In the genomic region with DNA sequence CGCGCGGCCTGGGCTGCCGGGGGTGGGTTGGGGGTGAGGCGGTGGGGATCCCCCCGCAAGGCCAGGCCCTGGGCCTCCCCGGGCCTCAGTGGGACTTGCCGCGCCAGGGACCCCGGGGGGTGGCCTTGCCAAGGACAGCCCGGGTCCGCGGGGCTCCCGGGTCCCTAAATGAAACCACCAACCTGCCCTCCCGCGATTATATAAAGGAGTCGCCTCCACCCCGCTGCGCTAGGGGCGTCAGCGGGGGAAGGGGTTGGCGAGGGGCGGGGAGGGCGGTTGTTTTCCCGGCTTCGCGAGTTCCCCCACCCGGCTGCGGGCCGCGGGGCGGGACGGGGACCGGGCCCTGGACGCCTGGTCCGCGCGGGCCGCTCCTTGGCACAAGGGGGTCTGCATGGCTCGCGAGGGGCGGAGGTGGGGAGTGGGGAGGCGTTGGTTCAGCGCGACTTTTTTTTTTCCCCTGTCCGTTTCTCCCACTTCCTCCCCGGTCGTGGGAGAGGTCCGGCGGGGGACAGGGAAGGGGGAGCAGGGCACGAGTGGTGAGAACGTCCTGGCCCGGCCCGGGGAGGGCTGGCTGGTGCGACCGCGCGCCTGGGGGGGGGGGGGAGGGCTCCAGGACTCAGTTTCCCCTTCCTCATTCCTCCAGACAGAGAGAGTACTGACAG, we compare ENCODE assay signal across 8 cellular contexts. TPM values are rescaled to one million over a fixed set of nuclear protein-coding genes. Genes with fewer than 3 reads are reported as not detected.
DNase-seq lines count a peak whose midpoint lies in the region; ATAC-seq and TF ChIP-seq lines count a peak whose summit lies in the region.

No MANE protein-coding gene starts in this region.

- peaks cover 6% of the 10 kb centered on the region for H3K36me3 Mint-ChIP-seq in activated naive CD4-positive, alpha-beta T cell treated with anti-CD3 and anti-CD28 coated beads, Interleukin-2, amount 10 ng/mL, durations not matched to agents 7 days and 5 days
- H3K36me3 Mint-ChIP-seq in activated T-cell treated with anti-CD3 and anti-CD28 coated beads, Interleukin-2, amount 50 U/mL, for 72 hours (ENCODE audit: insufficient read depth in 2 of 2), result peaks cover 4% of the 10 kb centered on the region in 2 donors

- peak in 3 of 12 donors; percentile 6 to 30 (median 7) for TF ChIP-seq CTCF in heart left ventricle (IDR thresholded peaks at IDR 0.05)
- TF ChIP-seq CTCF in retinal pigment epithelial cell (conservative IDR thresholded peaks at IDR 0.05; ENCODE audit: low read depth, low read length), result no peak

- no peaks in the 10 kb centered on the region for H3K9me3 Mint-ChIP-seq in activated naive CD4-positive, alpha-beta T cell treated with anti-CD3 and anti-CD28 coated beads, Interleukin-2, amount 10 ng/mL, durations not matched to agents 7 days and 5 days
- no peaks in the 10 kb centered on the region for H3K9me3 Mint-ChIP-seq in activated T-cell treated with anti-CD3 and anti-CD28 coated beads, Interleukin-2, amount 50 U/mL, for 72 hours

- no peaks in the 10 kb centered on the region for H3K27me3 ChIP-seq in heart left ventricle

- H3K36me3 ChIP-seq in heart left ventricle, result peaks cover 0 to 9% (median 0%) of the 10 kb centered on the region in 9 donors

- 0 to 1% (median 0%) methylated on average over 20 to 58 of the region's 58 CpGs for WGBS in heart left ventricle, 4 donors

- peak in 1 of 2 donors; percentile 29 for TF ChIP-seq POLR2A in heart left ventricle (IDR thresholded peaks at IDR 0.05)

- CTCF ChIA-PET in activated naive CD4-positive, alpha-beta T cell treated with anti-CD3 and anti-CD28 coated beads, Interleukin-2, amount 10 ng/mL, durations not matched to agents 7 days and 5 days (lab: Charles Lee), result no interaction called here

- peak overlapping the region; percentile 95 to 100 (median 99) for H3K27ac ChIP-seq in heart left ventricle

- peaks cover 8 to 38% (median 24%) of the 10 kb centered on the region in 12 donors for H3K4me1 ChIP-seq in heart left ventricle

- ATAC-seq in activated T-cell treated with anti-CD3 and anti-CD28 coated beads, Interleukin-2, amount 50 U/mL, for 72 hours (replicated peaks in 1 of 2), result peak; percentile 2 to 4
- ATAC-seq in heart left ventricle (peak in 1 of 4 donors; percentile 0), HG02642 (IDR thresholded peaks at IDR 0.05; ENCODE audit: poor library complexity, unreplicated experiment) (no peak)

- H3K9me3 ChIP-seq in heart left ventricle, result no peaks in the 10 kb centered on the region

- peak overlapping the region; percentile 82 for H3K4me3 Mint-ChIP-seq in activated naive CD4-positive, alpha-beta T cell treated with anti-CD3 and anti-CD28 coated beads, Interleukin-2, amount 10 ng/mL, durations not matched to agents 7 days and 5 days
- peak overlapping the region; percentile 82 to 84 for H3K4me3 Mint-ChIP-seq in activated T-cell treated with anti-CD3 and anti-CD28 coated beads, Interleukin-2, amount 50 U/mL, for 72 hours

- H3K4me3 ChIP-seq in heart left ventricle (peak overlapping the region; percentile 91 to 100 (median 97)), retinal pigment epithelial cell (ENCODE audit: low read length) (peak overlapping the region; percentile 39)

- peaks cover 42% of the 10 kb centered on the region for H3K4me1 Mint-ChIP-seq in activated naive CD4-positive, alpha-beta T cell treated with anti-CD3 and anti-CD28 coated beads, Interleukin-2, amount 10 ng/mL, durations not matched to agents 7 days and 5 days
- peaks cover 28% of the 10 kb centered on the region for H3K4me1 Mint-ChIP-seq in activated T-cell treated with anti-CD3 and anti-CD28 coated beads, Interleukin-2, amount 50 U/mL, for 72 hours (ENCODE audit: low read depth)

- DNase-seq in activated naive CD4-positive, alpha-beta T cell treated with anti-CD3 and anti-CD28 coated beads, Interleukin-2, amount 10 ng/mL, durations not matched to agents 7 days and 5 days, result peak; percentile 73
- DNase-seq in activated naive CD4-positive, alpha-beta T cell treated with anti-CD3 and anti-CD28 coated beads, Interleukin-2, amount 50 U/mL, for 16 hours, result no peak
- no peak for DNase-seq in activated T-cell treated with anti-CD3 and anti-CD28 coated beads, Interleukin-2, amount 50 U/mL, for 72 hours
- DNase-seq in heart left ventricle (peak in 2 of 5 donors; percentile 46 to 68), retinal pigment epithelial cell (ENCODE audit: low read depth) (no peak), NCI-H526 treated with DMSO at 0.1 percent for 48 hours (lab: John Stamatoyannopoulos, UW) (no peak), NCI-H2029 treated with DMSO at 0.1 percent for 48 hours (lab: John Stamatoyannopoulos, UW) (no peak)

- H3K27ac Mint-ChIP-seq in activated naive CD4-positive, alpha-beta T cell treated with anti-CD3 and anti-CD28 coated beads, Interleukin-2, amount 10 ng/mL, durations not matched to agents 7 days and 5 days, result peak overlapping the region; percentile 94
- H3K27ac Mint-ChIP-seq in activated T-cell treated with anti-CD3 and anti-CD28 coated beads, Interleukin-2, amount 50 U/mL, for 72 hours, result peak overlapping the region; percentile 68

- peaks cover 3% of the 10 kb centered on the region for H3K27me3 Mint-ChIP-seq in activated naive CD4-positive, alpha-beta T cell treated with anti-CD3 and anti-CD28 coated beads, Interleukin-2, amount 10 ng/mL, durations not matched to agents 7 days and 5 days
- H3K27me3 Mint-ChIP-seq in activated T-cell treated with anti-CD3 and anti-CD28 coated beads, Interleukin-2, amount 50 U/mL, for 72 hours (ENCODE audit: low read depth), result no peaks in the 10 kb centered on the region

- intact Hi-C loops in heart left ventricle (cut with DNase I), result loop anchor here in 2 of 10 donors (2.0 to 5.0 kb wide), 2 partner anchors 55 to 80 kb away; partner anchors contain the start of gene EEF2 (in 2 of the 2)

RNA-seq across cellular contexts. Expression of gene ZBTB7A, which starts 0.8 kb away (rescaled TPM):
- total RNA-seq in activated T-cell treated with anti-CD3 and anti-CD28 coated beads, Interleukin-2, amount 50 U/mL, for 72 hours, result 10 to 100 TPM; 29.9 to 39.6 TPM
- 10 to 100 TPM; 22.8 to 65.0 (median 29.3) TPM for total RNA-seq in heart left ventricle
- 10 to 100 TPM; 14.6 to 14.7 TPM for polyA plus RNA-seq in heart left ventricle

RNA-seq across cellular contexts. Expression of gene MAP2K2, which starts 56.4 kb away (rescaled TPM):
- total RNA-seq in activated T-cell treated with anti-CD3 and anti-CD28 coated beads, Interleukin-2, amount 50 U/mL, for 72 hours, result 100 to 1,000 TPM; 144 to 157 TPM
- total RNA-seq in heart left ventricle, result 100 to 1,000 TPM in 7 of 9 donors, 10 to 100 TPM in 2; 95.3 to 154 (median 108) TPM
- 100 to 1,000 TPM; 131 to 204 TPM for polyA plus RNA-seq in heart left ventricle

RNA-seq across cellular contexts. Expression of gene PIAS4, which starts 60.0 kb away (rescaled TPM):
- total RNA-seq in activated T-cell treated with anti-CD3 and anti-CD28 coated beads, Interleukin-2, amount 50 U/mL, for 72 hours, result 10 to 100 TPM; 33.4 TPM
- total RNA-seq in heart left ventricle, result 10 to 100 TPM; 12.5 to 19.1 (median 15.3) TPM
- 10 to 100 TPM; 12.3 to 15.4 TPM for polyA plus RNA-seq in heart left ventricle
